9 cellular contexts compared by ENCODE assay signal in the genomic region with DNA sequence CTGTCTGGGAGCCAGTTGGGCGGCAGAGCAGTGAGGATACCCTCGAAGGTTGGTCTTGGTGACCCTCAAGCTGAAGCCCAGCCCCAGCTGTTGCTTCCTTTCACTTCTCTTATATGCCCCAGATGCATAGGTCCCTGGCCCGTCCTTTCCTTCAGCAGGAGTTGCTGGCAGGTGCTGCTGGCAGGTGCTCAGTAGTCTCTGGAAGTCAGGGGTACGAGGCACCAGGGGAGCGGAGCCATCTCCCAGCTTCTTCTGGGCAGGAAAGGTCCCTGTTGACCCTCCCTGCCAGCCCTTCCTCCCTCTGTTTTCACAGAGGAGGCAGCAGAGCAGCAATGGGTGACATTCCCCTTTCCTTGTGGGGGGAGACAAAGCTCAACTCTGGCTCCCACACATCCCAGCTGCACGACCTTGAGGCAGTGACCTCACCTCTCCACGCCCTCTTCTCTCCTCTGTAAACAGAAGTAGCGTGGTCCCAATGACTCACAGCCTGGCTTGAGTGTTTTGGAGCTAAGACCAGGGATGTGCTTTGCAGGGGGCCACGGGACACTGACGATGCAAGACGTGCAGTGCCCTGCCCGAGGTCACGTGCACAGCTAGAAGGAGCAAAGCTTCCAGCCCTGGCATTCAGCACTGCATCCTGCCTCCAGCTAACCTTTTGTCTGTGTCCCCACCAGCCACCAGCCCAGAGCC. TPM values are rescaled to one million over a fixed set of nuclear protein-coding genes. Genes with fewer than 3 reads are reported as not detected.
DNase-seq lines count a peak whose midpoint lies in the region; ATAC-seq and TF ChIP-seq lines count a peak whose summit lies in the region.
"Had no signal": no experiment of that assay in that cellular context is flagged by ENCODE, and none has a peak within 500 bp of the region (broad histone marks: within the 10 kb centered on the region; RNA-seq: fewer than 3 reads in every experiment).

No MANE protein-coding gene starts in this region.

- H2BK5ac ChIP-seq in trophoblast cell (ENCODE audit: low read depth, low read length, poor library complexity): no peak overlapping the region

- H3K9me3 ChIP-seq in skeletal muscle satellite cell (replicated peaks; ENCODE audit: low read length): no peaks in the 10 kb centered on the region
- H3K9me3 ChIP-seq in trophoblast cell (ENCODE audit: insufficient read depth, low read depth, low read length): no peaks in the 10 kb centered on the region

- H3K14ac ChIP-seq in trophoblast cell (ENCODE audit: low read length): no peak overlapping the region

- H3K27me3 ChIP-seq in skeletal muscle satellite cell (ENCODE audit: control insufficient read depth, insufficient read depth, low read length) (no peaks in the 10 kb centered on the region), trophoblast cell (ENCODE audit: insufficient read depth, low read length) (no peaks in the 10 kb centered on the region)

- H3K27ac Mint-ChIP-seq in endothelial cell (ENCODE audit: unreplicated experiment): no peak overlapping the region

- no peak overlapping the region for H4K12ac ChIP-seq in trophoblast cell (ENCODE audit: low read depth, low read length)

- H3K36me3 Mint-ChIP-seq in endothelial cell (ENCODE audit: low read depth, unreplicated experiment): peaks cover 47% of the 10 kb centered on the region

- peaks cover 28% of the 10 kb centered on the region for H3K4me1 ChIP-seq in skeletal muscle satellite cell (ENCODE audit: control insufficient read depth, insufficient read depth, low read length)
- H3K4me1 ChIP-seq in trophoblast cell (ENCODE audit: control insufficient read depth in 1 of 2, insufficient read depth in 2 of 2, low read length in 2 of 2): peaks cover 0 to 8% of the 10 kb centered on the region in 2 experiments

- H3K9me3 Mint-ChIP-seq in endothelial cell (ENCODE audit: unreplicated experiment): no peaks in the 10 kb centered on the region

- no peak overlapping the region for H3K4ac ChIP-seq in trophoblast cell (ENCODE audit: low read depth, low read length)

- ATAC-seq in Right ventricle myocardium superior (ENCODE audit: poor library complexity) (peak; percentile 63), HG03342 (IDR thresholded peaks at IDR 0.05; ENCODE audit: unreplicated experiment) (no peak), HG02610 (IDR thresholded peaks at IDR 0.05; ENCODE audit: unreplicated experiment) (no peak)

- H3K79me1 ChIP-seq in trophoblast cell (ENCODE audit: low read length): no peaks in the 10 kb centered on the region

- no peak overlapping the region for H2AK5ac ChIP-seq in trophoblast cell (ENCODE audit: low read length)

- H3K36me3 ChIP-seq in skeletal muscle satellite cell (ENCODE audit: insufficient read depth, low read length) (peaks cover 64% of the 10 kb centered on the region), trophoblast cell (ENCODE audit: control insufficient read depth in 1 of 2, insufficient read depth in 2 of 2, low read length in 2 of 2) (peaks cover 74 to 85% of the 10 kb centered on the region in 2 experiments)

- intact Hi-C loops in Right ventricle myocardium superior (cut with DNase I): loop anchor here (10.0 kb wide), 1 partner anchor 47 kb away; a partner anchor contains a TSS

- no peak overlapping the region for H3K18ac ChIP-seq in trophoblast cell (ENCODE audit: low read length)

- H2BK12ac ChIP-seq in trophoblast cell (ENCODE audit: low read length): no peak overlapping the region

- DNase-seq in GM03348 (ENCODE audit: low spot score): peak; percentile 75
- DNase-seq in Right ventricle myocardium superior: peak; percentile 73
- DNase-seq in trophoblast cell: no peak
- no peak for DNase-seq in endothelial cell (ENCODE audit: low spot score)

- peak overlapping the region; percentile 78 for H3K4me2 ChIP-seq in skeletal muscle satellite cell (ENCODE audit: low read length)
- no peak overlapping the region for H3K4me2 ChIP-seq in trophoblast cell (ENCODE audit: low read length)

- peak overlapping the region; percentile 51 for H3K4me3 ChIP-seq in skeletal muscle satellite cell (ENCODE audit: low read length)
- no peak overlapping the region for H3K4me3 ChIP-seq in trophoblast cell (ENCODE audit: low read depth, low read length)
- H3K4me3 ChIP-seq: SK-N-MC had no signal

- peak overlapping the region; percentile 78 for H3K9ac ChIP-seq in skeletal muscle satellite cell (ENCODE audit: low read depth, low read length)
- H3K9ac ChIP-seq in trophoblast cell (ENCODE audit: low read length): no peak overlapping the region

- peaks cover 4% of the 10 kb centered on the region for H3K27me3 Mint-ChIP-seq in endothelial cell (ENCODE audit: unreplicated experiment)

- no peak overlapping the region for H4K8ac ChIP-seq in trophoblast cell (ENCODE audit: low read depth, low read length)

- TF ChIP-seq CTCF in VCaP (conservative IDR thresholded peaks at IDR 0.05) (no peak), endothelial cell (IDR thresholded peaks at IDR 0.05; ENCODE audit: unreplicated experiment) (no peak)

- no peak overlapping the region for H4K91ac ChIP-seq in trophoblast cell (ENCODE audit: low read depth, low read length)

- no peaks in the 10 kb centered on the region for H3K79me2 ChIP-seq in trophoblast cell (ENCODE audit: control insufficient read depth, insufficient read depth, low read length, poor library complexity)

- no peak overlapping the region for H3K23ac ChIP-seq in trophoblast cell (ENCODE audit: low read length)

- H3K27ac ChIP-seq in VCaP (peak overlapping the region; percentile 79), trophoblast cell (ENCODE audit: low read depth, low read length) (no peak overlapping the region)
- H3K27ac ChIP-seq: SK-N-MC had no signal

- no peaks in the 10 kb centered on the region for H3K4me1 Mint-ChIP-seq in endothelial cell (ENCODE audit: unreplicated experiment)

- H2AFZ ChIP-seq in trophoblast cell (ENCODE audit: insufficient read depth, low read length, poor library complexity): no peak overlapping the region

- H2BK120ac ChIP-seq in trophoblast cell (ENCODE audit: insufficient read depth, low read length, poor library complexity): no peak overlapping the region

- no peak overlapping the region for H3K4me3 Mint-ChIP-seq in endothelial cell (ENCODE audit: unreplicated experiment)

- no CpG with 5 or more reads among the region's 13 CpGs for WGBS in trophoblast cell (ENCODE audit: extremely low coverage, insufficient coverage, insufficient read length)

RNA-seq across cellular contexts. Expression of a gene that starts 49.6 kb away (rescaled TPM):
- total RNA-seq in Right ventricle myocardium superior: 13.5 TPM
- 11.9 and 12.9 TPM in 2 replicates for total RNA-seq in skeletal muscle satellite cell (2012; rRNA removed)
- 64.5 and 69.3 TPM in 2 replicates for polyA plus RNA-seq in trophoblast cell (2013)
- 46.3 TPM for total RNA-seq in endothelial cell (ENCODE audit: unreplicated experiment)

Comparison
In these comparisons a context has a peak if more than half of its experiments do, and no peak if none do; other contexts are left out.
1. DNase-seq: peak in GM03348 (single experiment) and Right ventricle myocardium superior (single experiment); none in trophoblast cell (0 of 2) and endothelial cell (single experiment).